12 cellular contexts compared by ENCODE assay signal in genomic region chr21:26964379-26964778, GRCh38. TPM values are rescaled to one million over a fixed set of nuclear protein-coding genes. Genes with fewer than 3 reads are reported as not detected.
A peak's percentile ranks its signal among the peaks of the same experiment; 100 is the strongest.
DNase-seq lines count a peak whose midpoint lies in the region; ATAC-seq and TF ChIP-seq lines count a peak whose summit lies in the region.
"Had no signal": no experiment of that assay in that cellular context is flagged by ENCODE, and none has a peak within 500 bp of the region (broad histone marks: within the 10 kb centered on the region; RNA-seq: fewer than 3 reads in every experiment).

No MANE protein-coding gene starts in this region.

- no peak overlapping the region for H3K4me3 Mint-ChIP-seq in activated T-helper 1 cell treated with anti-CD3 and anti-CD28 coated beads, Interleukin-12 subunit alpha, Interleukin-12 subunit beta, Interleukin-2, Interleukin-4 antibody, amounts not matched to agents 30 ng/mL and 10 ng/mL and 1 ng/mL, durations not matched to agents 14 hours and 24 hours and 36 hours
- H3K4me3 Mint-ChIP-seq: CD4-positive, CD25-positive, alpha-beta regulatory T cell; immature natural killer cell had no signal

- H3K27ac ChIP-seq in colonic mucosa, result peak overlapping the region; percentile 44
- H3K27ac ChIP-seq in gastrocnemius medialis, result peak overlapping the region; percentile 72 to 79 (median 77)

- H3K27ac Mint-ChIP-seq in activated T-helper 1 cell treated with anti-CD3 and anti-CD28 coated beads, Interleukin-12 subunit alpha, Interleukin-12 subunit beta, Interleukin-2, Interleukin-4 antibody, amounts not matched to agents 30 ng/mL and 10 ng/mL and 1 ng/mL, durations not matched to agents 14 hours and 24 hours and 36 hours, result no peak overlapping the region
- H3K27ac Mint-ChIP-seq: immature natural killer cell had no signal

- TF ChIP-seq CTCF in colonic mucosa (IDR thresholded peaks at IDR 0.05) (no peak), gastrocnemius medialis (IDR thresholded peaks at IDR 0.05 in 4 of 5, conservative IDR thresholded peaks at IDR 0.05 in 1 of 5) (no peak)

- intact Hi-C loops in colonic mucosa (cut with DNase I) (no loop called here), left colon (cut with DNase I, micrococcal nuclease) (no loop called here), gastrocnemius medialis (cut with DNase I; ENCODE audit: low total_unique reads) (loop anchor here (10.0 kb wide), 2 partner anchors 200 to 280 kb away; no protein-coding TSS in a partner anchor)
- intact Hi-C loops in activated T-helper 1 cell treated with anti-CD3 and anti-CD28 coated beads, Interleukin-12 subunit alpha, Interleukin-12 subunit beta, Interleukin-2, Interleukin-4 antibody, amounts not matched to agents 30 ng/mL and 10 ng/mL and 1 ng/mL, durations not matched to agents 14 hours and 24 hours and 36 hours (cut with micrococcal nuclease), result no loop called here

- H3K4me1 ChIP-seq in colonic mucosa, result no peaks in the 10 kb centered on the region
- peaks cover 0 to 19% of the 10 kb centered on the region in 2 donors for H3K4me1 ChIP-seq in gastrocnemius medialis

- peaks cover 15% of the 10 kb centered on the region for H3K27me3 ChIP-seq in colonic mucosa
- peaks cover 7 to 18% (median 9%) of the 10 kb centered on the region in 3 donors for H3K27me3 ChIP-seq in gastrocnemius medialis

- H3K36me3 ChIP-seq in colonic mucosa (no peaks in the 10 kb centered on the region), gastrocnemius medialis (no peaks in the 10 kb centered on the region)

- no peaks in the 10 kb centered on the region for H3K36me3 Mint-ChIP-seq in activated T-helper 1 cell treated with anti-CD3 and anti-CD28 coated beads, Interleukin-12 subunit alpha, Interleukin-12 subunit beta, Interleukin-2, Interleukin-4 antibody, amounts not matched to agents 30 ng/mL and 10 ng/mL and 1 ng/mL, durations not matched to agents 14 hours and 24 hours and 36 hours (ENCODE audit: low read depth)
- H3K36me3 Mint-ChIP-seq: CD4-positive, CD25-positive, alpha-beta regulatory T cell; immature natural killer cell had no signal

- peaks cover 35% of the 10 kb centered on the region for H3K27me3 Mint-ChIP-seq in activated T-helper 1 cell treated with anti-CD3 and anti-CD28 coated beads, Interleukin-12 subunit alpha, Interleukin-12 subunit beta, Interleukin-2, Interleukin-4 antibody, amounts not matched to agents 30 ng/mL and 10 ng/mL and 1 ng/mL, durations not matched to agents 14 hours and 24 hours and 36 hours (ENCODE audit: insufficient read depth)

- ATAC-seq in left colon, result no peak
- ATAC-seq in gastrocnemius medialis, result peak; percentile 60 to 61
- no peak for ATAC-seq in HG02885 (IDR thresholded peaks at IDR 0.05; ENCODE audit: poor library complexity, unreplicated experiment)

- H3K4me3 ChIP-seq in colonic mucosa, result no peak overlapping the region
- H3K4me3 ChIP-seq in gastrocnemius medialis, result peak overlapping the region; percentile 63 to 71 (median 68)

- in situ Hi-C loops in gastrocnemius medialis (cut with MboI; ENCODE audit: low sequenced_read_pairs in 4 of 4), result no loop called here

- peak; percentile 38 to 68 for TF ChIP-seq POLR2A in gastrocnemius medialis (IDR thresholded peaks at IDR 0.05)

- H3K9me3 ChIP-seq in colonic mucosa, result no peaks in the 10 kb centered on the region
- H3K9me3 ChIP-seq in gastrocnemius medialis, result no peaks in the 10 kb centered on the region

- no peaks in the 10 kb centered on the region for H3K9me3 Mint-ChIP-seq in activated T-helper 1 cell treated with anti-CD3 and anti-CD28 coated beads, Interleukin-12 subunit alpha, Interleukin-12 subunit beta, Interleukin-2, Interleukin-4 antibody, amounts not matched to agents 30 ng/mL and 10 ng/mL and 1 ng/mL, durations not matched to agents 14 hours and 24 hours and 36 hours
- H3K9me3 Mint-ChIP-seq: immature natural killer cell had no signal

- no peaks in the 10 kb centered on the region for H3K4me1 Mint-ChIP-seq in activated T-helper 1 cell treated with anti-CD3 and anti-CD28 coated beads, Interleukin-12 subunit alpha, Interleukin-12 subunit beta, Interleukin-2, Interleukin-4 antibody, amounts not matched to agents 30 ng/mL and 10 ng/mL and 1 ng/mL, durations not matched to agents 14 hours and 24 hours and 36 hours (ENCODE audit: low read depth)
- H3K4me1 Mint-ChIP-seq: CD4-positive, CD25-positive, alpha-beta regulatory T cell; immature natural killer cell had no signal

- H3K9ac ChIP-seq in colonic mucosa (ENCODE audit: low read depth in 2 of 2, low read length in 2 of 2), result no peak overlapping the region

- DNase-seq in EH (ENCODE audit: low read depth) (peak; percentile 22), colonic mucosa (peak; percentile 33), left colon (peak; percentile 9 to 34), gastrocnemius medialis (peak; percentile 37 to 74), D341Med (ENCODE audit: low spot score) (no peak)
- DNase-seq in activated T-helper 1 cell treated with anti-CD3 and anti-CD28 coated beads, Interleukin-12 subunit alpha, Interleukin-12 subunit beta, Interleukin-2, Interleukin-4 antibody, amounts not matched to agents 30 ng/mL and 10 ng/mL and 1 ng/mL, durations not matched to agents 14 hours and 24 hours and 36 hours (ENCODE audit: low spot score), result no peak
- no peak for DNase-seq in activated CD4-positive, alpha-beta T cell treated with anti-CD3 and anti-CD28 coated beads for 4 hours
- DNase-seq: activated CD8-positive, alpha-beta memory T cell treated with anti-CD3 and anti-CD28 coated beads, Interleukin-2, amount 50 U/mL, for 4 hours; CD4-positive, CD25-positive, alpha-beta regulatory T cell; immature natural killer cell had no signal

RNA-seq across cellular contexts. Expression of gene ADAMTS5, which starts 2.5 kb away (rescaled TPM):
- total RNA-seq in colonic mucosa (1 to 10 TPM in 1 of 2 donors, under 1 TPM in 1; 0.96 to 1.6 TPM), left colon (1 to 10 TPM; 2.3 to 2.6 TPM), gastrocnemius medialis (1 to 10 TPM; 4.3 to 9.0 (median 7.4) TPM)
- total RNA-seq in activated T-helper 1 cell treated with anti-CD3 and anti-CD28 coated beads, Interleukin-12 subunit alpha, Interleukin-12 subunit beta, Interleukin-2, Interleukin-4 antibody, amounts not matched to agents 30 ng/mL and 10 ng/mL and 1 ng/mL, durations not matched to agents 14 hours and 24 hours and 36 hours, result not detected in 2 replicates
- total RNA-seq: CD4-positive, CD25-positive, alpha-beta regulatory T cell; HT1080 had no signal

Comparison
In these comparisons a context has a peak if more than half of its experiments do, and no peak if none do; other contexts are left out.
1. DNase-seq: peak in EH (single experiment), colonic mucosa (single experiment), left colon (2 of 2) and gastrocnemius medialis (2 of 2); none in activated T-helper 1 cell treated with anti-CD3 and anti-CD28 coated beads, Interleukin-12 subunit alpha, Interleukin-12 subunit beta, Interleukin-2, Interleukin-4 antibody, amounts not matched to agents 30 ng/mL and 10 ng/mL and 1 ng/mL, durations not matched to agents 14 hours and 24 hours and 36 hours (single experiment), activated CD4-positive, alpha-beta T cell treated with anti-CD3 and anti-CD28 coated beads for 4 hours (0 of 2) and D341Med (single experiment).
2. ATAC-seq: peak in gastrocnemius medialis (2 of 2); none in left colon (single experiment) and HG02885 (single experiment).